ENCODE assay signal across 1 cellular context in genomic region chr1:23799570-23800395, GRCh38.
TF ChIP-seq lines count a peak whose summit lies in the region.

No MANE protein-coding gene starts in this region.

TF ChIP-seq in HepG2, 621 proteins besides CTCF, POLR2A, EP300 and RAD21 (continues in another document):
- TF ChIP-seq MLXIP (CRISPR knock-in tag; IDR thresholded peaks at IDR 0.05; ENCODE audit: borderline replicate concordance): no peak; the same call in 1 of the 2 replicates
- TF ChIP-seq ZC3H4 (CRISPR knock-in tag; IDR thresholded peaks at IDR 0.05; ENCODE audit: borderline replicate concordance): peak; percentile 80; the same call in 1 of the 2 replicates
- TF ChIP-seq FIP1L1 (IDR thresholded peaks at IDR 0.05; ENCODE audit: borderline replicate concordance, insufficient read depth, low read depth, low read length): no peak
- TF ChIP-seq FOSL2 (CRISPR knock-in tag; IDR thresholded peaks at IDR 0.05): peak; percentile 85
- peak; percentile 32; the same call in 1 of the 2 replicates for TF ChIP-seq NR2C2 (CRISPR knock-in tag; IDR thresholded peaks at IDR 0.05; ENCODE audit: borderline replicate concordance)
- peak; percentile 59; the same call in 1 of the 2 replicates for TF ChIP-seq PCBP1 (IDR thresholded peaks at IDR 0.05; ENCODE audit: borderline replicate concordance, low read depth, low read length)
- TF ChIP-seq ZNF414 (CRISPR knock-in tag; IDR thresholded peaks at IDR 0.05): 0 out of 2 replicates have a peak, but pooled peaks have one; percentile 62
- no peak for TF ChIP-seq SMARCC2 (IDR thresholded peaks at IDR 0.05)
- no peak for TF ChIP-seq ZHX2 (IDR thresholded peaks at IDR 0.05; ENCODE audit: low read depth)
- no peak for TF ChIP-seq ZHX2 (CRISPR knock-in tag; IDR thresholded peaks at IDR 0.05; ENCODE audit: borderline replicate concordance)
- TF ChIP-seq ZBTB37 (CRISPR knock-in tag; IDR thresholded peaks at IDR 0.05): no peak
- TF ChIP-seq HNRNPLL (IDR thresholded peaks at IDR 0.05; ENCODE audit: low read depth, low read length, poor library complexity, severe bottlenecking): peak; percentile 26
- TF ChIP-seq ZNF326 (CRISPR knock-in tag; IDR thresholded peaks at IDR 0.05; ENCODE audit: borderline replicate concordance): 0 out of 2 replicates have a peak, but pooled peaks have one; percentile 31
- 0 out of 2 replicates have a peak, but pooled peaks have one; percentile 12 for TF ChIP-seq ZNF337 (CRISPR knock-in tag; IDR thresholded peaks at IDR 0.05; ENCODE audit: borderline replicate concordance, low read depth)
- TF ChIP-seq ZNF556 (CRISPR knock-in tag; IDR thresholded peaks at IDR 0.05; ENCODE audit: borderline replicate concordance): no peak; the same call in 1 of the 2 replicates
- peak; percentile 84; the same call in 1 of the 2 replicates for TF ChIP-seq ETV5 (CRISPR knock-in tag; IDR thresholded peaks at IDR 0.05; ENCODE audit: borderline replicate concordance)
- peak; percentile 7; the same call in 1 of the 2 replicates for TF ChIP-seq TARDBP (CRISPR knock-in tag; IDR thresholded peaks at IDR 0.05)
- TF ChIP-seq MXD3 (CRISPR knock-in tag; IDR thresholded peaks at IDR 0.05): 0 out of 2 replicates have a peak, but pooled peaks have one; percentile 30
- TF ChIP-seq, protein P1, sequence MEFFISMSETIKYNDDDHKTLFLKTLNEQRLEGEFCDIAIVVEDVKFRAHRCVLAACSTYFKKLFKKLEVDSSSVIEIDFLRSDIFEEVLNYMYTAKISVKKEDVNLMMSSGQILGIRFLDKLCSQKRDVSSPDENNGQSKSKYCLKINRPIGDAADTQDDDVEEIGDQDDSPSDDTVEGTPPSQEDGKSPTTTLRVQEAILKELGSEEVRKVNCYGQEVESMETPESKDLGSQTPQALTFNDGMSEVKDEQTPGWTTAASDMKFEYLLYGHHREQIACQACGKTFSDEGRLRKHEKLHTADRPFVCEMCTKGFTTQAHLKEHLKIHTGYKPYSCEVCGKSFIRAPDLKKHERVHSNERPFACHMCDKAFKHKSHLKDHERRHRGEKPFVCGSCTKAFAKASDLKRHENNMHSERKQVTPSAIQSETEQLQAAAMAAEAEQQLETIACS (CRISPR knock-in tag; IDR thresholded peaks at IDR 0.05): no peak; the same call in 1 of the 2 replicates
- TF ChIP-seq ZNF331 (CRISPR knock-in tag; IDR thresholded peaks at IDR 0.05): no peak
- peak; percentile 47; the same call in 1 of the 2 replicates for TF ChIP-seq FOXA3 (CRISPR knock-in tag; IDR thresholded peaks at IDR 0.05)
- TF ChIP-seq ZFP62 (CRISPR knock-in tag; IDR thresholded peaks at IDR 0.05): no peak
- 0 out of 2 replicates have a peak, but pooled peaks have one; percentile 69 for TF ChIP-seq MED13 (CRISPR knock-in tag; IDR thresholded peaks at IDR 0.05)
- TF ChIP-seq ZNF891 (CRISPR knock-in tag; IDR thresholded peaks at IDR 0.05): 0 out of 2 replicates have a peak, but pooled peaks have one; percentile 59
- no peak for TF ChIP-seq ZNF343 (CRISPR knock-in tag; IDR thresholded peaks at IDR 0.05)
- TF ChIP-seq TBL1XR1 (IDR thresholded peaks at IDR 0.05; ENCODE audit: borderline replicate concordance, low read length, partially characterized antibody): no peak
- 0 out of 2 replicates have a peak, but pooled peaks have one; percentile 11 for TF ChIP-seq ZBTB7A (CRISPR knock-in tag; IDR thresholded peaks at IDR 0.05)
- TF ChIP-seq ZNF616 (CRISPR knock-in tag; IDR thresholded peaks at IDR 0.05; ENCODE audit: low read depth): peak; percentile 71; the same call in 1 of the 2 replicates
- no peak for TF ChIP-seq PAWR (CRISPR knock-in tag; IDR thresholded peaks at IDR 0.05; ENCODE audit: borderline replicate concordance)
- TF ChIP-seq, protein P2, sequence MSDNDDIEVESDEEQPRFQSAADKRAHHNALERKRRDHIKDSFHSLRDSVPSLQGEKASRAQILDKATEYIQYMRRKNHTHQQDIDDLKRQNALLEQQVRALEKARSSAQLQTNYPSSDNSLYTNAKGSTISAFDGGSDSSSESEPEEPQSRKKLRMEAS (IDR thresholded peaks at IDR 0.05): peak; percentile 62; the same call in 1 of the 2 replicates
- no peak for TF ChIP-seq ZNF382 (CRISPR knock-in tag; IDR thresholded peaks at IDR 0.05; ENCODE audit: borderline replicate concordance)
- 0 out of 2 replicates have a peak, but pooled peaks have one; percentile 33 for TF ChIP-seq GLI4 (CRISPR knock-in tag; IDR thresholded peaks at IDR 0.05; ENCODE audit: borderline replicate concordance)
- TF ChIP-seq AGO2 (optimal IDR thresholded peaks at IDR 0.05; ENCODE audit: low read depth, low read length): peak; percentile 69
- TF ChIP-seq NR2F1 (CRISPR knock-in tag; IDR thresholded peaks at IDR 0.05): 0 out of 4 replicates have a peak, but pooled peaks of 1 of the 2 experiments have one; percentile 12
- peak; percentile 76 for TF ChIP-seq HNF4G (IDR thresholded peaks at IDR 0.05; ENCODE audit: borderline replicate concordance, low read depth, low read length)
- TF ChIP-seq HNF4G (CRISPR knock-in tag; IDR thresholded peaks at IDR 0.05; ENCODE audit: borderline replicate concordance, low read depth): no peak
- peak; percentile 81 for TF ChIP-seq YEATS2 (CRISPR knock-in tag; IDR thresholded peaks at IDR 0.05; ENCODE audit: borderline replicate concordance)
- TF ChIP-seq NONO (IDR thresholded peaks at IDR 0.05): no peak
- 0 out of 2 replicates have a peak, but pooled peaks have one; percentile 7 for TF ChIP-seq NONO (CRISPR knock-in tag; conservative IDR thresholded peaks at IDR 0.05)
- TF ChIP-seq ZNF431 (CRISPR knock-in tag; IDR thresholded peaks at IDR 0.05; ENCODE audit: borderline replicate concordance, low read depth): 0 out of 2 replicates have a peak, but pooled peaks have one; percentile 16
- TF ChIP-seq TFDP1 (CRISPR knock-in tag; IDR thresholded peaks at IDR 0.05; ENCODE audit: borderline replicate concordance): 0 out of 2 replicates have a peak, but pooled peaks have one; percentile 17
- peak; percentile 32; the same call in 1 of the 2 replicates for TF ChIP-seq ZNF3 (CRISPR knock-in tag; IDR thresholded peaks at IDR 0.05)
- TF ChIP-seq CREM (IDR thresholded peaks at IDR 0.05): 0 out of 2 replicates have a peak, but pooled peaks have one; percentile 37
- no peak for TF ChIP-seq CREM (CRISPR knock-in tag; IDR thresholded peaks at IDR 0.05)
- TF ChIP-seq ZNF317 (CRISPR knock-in tag; IDR thresholded peaks at IDR 0.05): no peak
- no peak for TF ChIP-seq PLRG1 (conservative IDR thresholded peaks at IDR 0.05)
- peak; percentile 26 for TF ChIP-seq PHF20 (CRISPR knock-in tag; IDR thresholded peaks at IDR 0.05)
- TF ChIP-seq ZXDC (CRISPR knock-in tag; IDR thresholded peaks at IDR 0.05): 0 out of 2 replicates have a peak, but pooled peaks have one; percentile 46
- TF ChIP-seq ZFX (CRISPR knock-in tag; IDR thresholded peaks at IDR 0.05; ENCODE audit: low read depth): peak; percentile 51; the same call in 1 of the 2 replicates
- 0 out of 2 replicates have a peak, but pooled peaks have one; percentile 6 for TF ChIP-seq ZNF589 (CRISPR knock-in tag; conservative IDR thresholded peaks at IDR 0.05)
